9 cellular contexts compared by ENCODE assay signal in the genomic region with DNA sequence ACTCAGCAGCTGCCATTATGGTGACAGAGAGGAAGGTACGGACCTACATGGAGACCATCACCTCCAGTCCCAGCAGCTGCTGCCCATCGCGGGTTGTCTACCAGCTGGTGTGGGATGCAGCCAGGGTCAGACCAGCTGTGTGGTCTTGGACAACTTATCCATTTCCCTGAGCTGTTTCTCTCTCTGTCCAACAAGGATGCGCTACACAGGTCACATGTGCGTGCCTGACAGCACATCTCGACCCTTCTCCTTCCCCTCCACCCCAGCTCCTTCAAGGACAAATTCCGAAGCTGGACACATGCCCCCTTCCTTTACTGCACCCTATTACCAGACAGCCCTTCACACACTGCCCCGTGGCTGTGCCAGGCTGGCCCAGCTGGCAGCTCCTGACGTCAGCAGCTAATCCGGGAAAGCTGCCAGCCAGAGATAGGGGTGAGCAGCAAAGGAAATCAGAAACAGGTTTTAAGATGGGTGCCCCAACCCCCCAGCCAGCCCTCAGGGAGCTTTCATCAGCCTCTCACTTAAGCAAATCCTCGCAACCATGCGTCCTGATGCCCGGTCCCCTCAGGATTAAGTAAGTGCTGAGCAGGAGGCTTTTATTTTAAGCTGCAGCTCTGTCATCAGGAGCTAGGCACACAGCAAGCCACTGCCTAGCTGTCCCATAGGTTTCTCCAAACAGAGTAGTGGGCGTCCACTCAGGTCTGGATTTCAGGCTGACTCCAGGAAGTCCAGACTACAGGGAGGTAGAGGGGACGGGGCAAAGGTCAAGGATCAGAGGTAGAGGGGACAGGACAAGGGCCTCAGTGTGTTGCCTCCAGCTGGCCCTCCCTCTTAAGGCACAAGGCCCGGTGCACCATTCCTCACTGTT. TPM values are rescaled to one million over a fixed set of nuclear protein-coding genes. Genes with fewer than 3 reads are reported as not detected.
A peak's percentile ranks its signal among the peaks of the same experiment; 100 is the strongest.
DNase-seq lines count a peak whose midpoint lies in the region; ATAC-seq and TF ChIP-seq lines count a peak whose summit lies in the region.
"Had no signal": no experiment of that assay in that cellular context is flagged by ENCODE, and none has a peak within 500 bp of the region (broad histone marks: within the 10 kb centered on the region; RNA-seq: fewer than 3 reads in every experiment).

No MANE protein-coding gene starts in this region.

- H3K4me1 Mint-ChIP-seq in activated T-cell treated with anti-CD3 and anti-CD28 coated beads, Interleukin-2, amount 50 U/mL, for 4 hours (ENCODE audit: low read depth), result peaks cover 7% of the 10 kb centered on the region

- H3K4me1 ChIP-seq in GM23248 (ENCODE audit: insufficient read depth), result peaks cover 12% of the 10 kb centered on the region
- peaks cover 10 to 16% of the 10 kb centered on the region in 2 experiments; a peak in 2 of 4 replicates for H3K4me1 ChIP-seq in SK-N-SH (ENCODE audit: control insufficient read depth in 1 of 2, insufficient read depth in 2 of 2, low read depth in 1 of 2, low read length in 1 of 2)

- ATAC-seq in sciatic nerve (peak; percentile 35), GM19467 (IDR thresholded peaks at IDR 0.05; ENCODE audit: unreplicated experiment) (no peak), GM21825 (IDR thresholded peaks at IDR 0.05; ENCODE audit: unreplicated experiment) (no peak)
- no peak for ATAC-seq in activated T-cell treated with anti-CD3 and anti-CD28 coated beads, Interleukin-2, amount 50 U/mL, for 4 hours

- H3F3A ChIP-seq in GM23248 (ENCODE audit: insufficient read depth) (no peaks in the 10 kb centered on the region), SK-N-SH (replicated peaks; ENCODE audit: insufficient read depth) (no peaks in the 10 kb centered on the region)

- H3K9me2 ChIP-seq in GM23248 (ENCODE audit: insufficient read depth) (no peaks in the 10 kb centered on the region), SK-N-SH (no peaks in the 10 kb centered on the region)

- no peak for TF ChIP-seq CTCF in SK-N-SH (IDR thresholded peaks at IDR 0.05)

- peak overlapping the region; percentile 46 for H3K4me2 ChIP-seq in GM23248 (ENCODE audit: unreplicated experiment)
- H3K4me2 ChIP-seq in SK-N-SH, result peak overlapping the region; percentile 33

- H3K4me3 ChIP-seq in GM23248 (no peak overlapping the region), SK-N-SH (ENCODE audit: low read depth in 2 of 2, low read length in 1 of 2) (no peak overlapping the region)

- H3K79me2 ChIP-seq in GM23248 (ENCODE audit: insufficient read depth) (no peaks in the 10 kb centered on the region), SK-N-SH (ENCODE audit: insufficient read depth) (no peaks in the 10 kb centered on the region)

- H4K20me1 ChIP-seq in GM23248 (ENCODE audit: insufficient read depth) (no peaks in the 10 kb centered on the region), SK-N-SH (ENCODE audit: insufficient read depth) (no peaks in the 10 kb centered on the region)

- POLR2A ChIA-PET in SK-N-SH (lab: Yijun Ruan, JAX), result interaction anchor here (0.8 to 3.0 kb wide), 5 partner anchors 20 to 116 kb away, joined by 3 to 15 read pairs (median 4); a partner anchor contains a TSS

- no peaks in the 10 kb centered on the region for H3K36me3 ChIP-seq in GM23248 (ENCODE audit: low read depth)
- H3K36me3 ChIP-seq in SK-N-SH (replicated peaks in 1 of 2; ENCODE audit: control insufficient read depth in 1 of 2, insufficient read depth in 2 of 2, low read length in 1 of 2), result peaks cover 0 to 6% of the 10 kb centered on the region in 2 experiments

- H3K9me3 ChIP-seq in GM23248 (ENCODE audit: low read depth) (no peaks in the 10 kb centered on the region), SK-N-SH (no peaks in the 10 kb centered on the region)

- H2AFZ ChIP-seq in GM23248 (peak overlapping the region; percentile 43), SK-N-SH (ENCODE audit: low read depth) (peak overlapping the region; percentile 22; the same call in 1 of the 2 replicates)

- DNase-seq in GM23248 (peak; percentile 82), SK-N-SH (peak; percentile 81), head of caudate nucleus (peak; percentile 72 to 97 (median 90)), sciatic nerve (ENCODE audit: low spot score) (peak; percentile 80), NCI-H2029 (lab: John Stamatoyannopoulos, UW) (no peak)
- DNase-seq in activated T-cell treated with anti-CD3 and anti-CD28 coated beads, Interleukin-2, amount 50 U/mL, for 4 hours, result no peak

- in situ Hi-C loops in GM23248 (cut with MboI), result loop anchor here (10.0 kb wide), 1 partner anchor 113 kb away; no protein-coding TSS in a partner anchor

- TF ChIP-seq EP300 in SK-N-SH (IDR thresholded peaks at IDR 0.05; ENCODE audit: borderline replicate concordance in 1 of 2, low read depth in 1 of 2, low read length in 1 of 2), result peak in 1 of 2 experiments; percentile 70; a peak in 1 of 4 replicates

- no peaks in the 10 kb centered on the region for H3K27me3 ChIP-seq in GM23248 (replicated peaks; ENCODE audit: insufficient read depth)
- no peaks in the 10 kb centered on the region for H3K27me3 ChIP-seq in SK-N-SH (ENCODE audit: insufficient read depth)

- intact Hi-C loops in head of caudate nucleus (cut with DNase I), result loop anchor here (5.0 kb wide), 1 partner anchor 125 kb away; no protein-coding TSS in a partner anchor
- intact Hi-C loops in sciatic nerve (cut with DNase I), result loop anchor here (5.0 kb wide), 1 partner anchor 115 kb away; no protein-coding TSS in a partner anchor

- TF ChIP-seq RAD21 in SK-N-SH (IDR thresholded peaks at IDR 0.05; ENCODE audit: low read length), result no peak

- no peak overlapping the region for H3K4me3 Mint-ChIP-seq in activated T-cell treated with anti-CD3 and anti-CD28 coated beads, Interleukin-2, amount 50 U/mL, for 4 hours

- CTCF ChIA-PET in SK-N-SH (lab: Yijun Ruan, JAX), result interaction anchor here (0.9 to 5.7 kb wide), 7 partner anchors 34 to 479 kb away, joined by 3 to 69 read pairs (median 6); a partner anchor contains a TSS

- H3K9ac ChIP-seq in GM23248, result peak overlapping the region; percentile 29; the same call in 1 of the 2 replicates
- H3K9ac ChIP-seq in SK-N-SH, result no peak overlapping the region

- H3K36me3 Mint-ChIP-seq in activated T-cell treated with anti-CD3 and anti-CD28 coated beads, Interleukin-2, amount 50 U/mL, for 4 hours (ENCODE audit: insufficient read depth), result peaks cover 5% of the 10 kb centered on the region

- no peaks in the 10 kb centered on the region for H3K27me3 Mint-ChIP-seq in activated T-cell treated with anti-CD3 and anti-CD28 coated beads, Interleukin-2, amount 50 U/mL, for 4 hours (ENCODE audit: low read depth)

- H3K27ac ChIP-seq in GM23248, result 0 out of 2 replicates have a peak overlapping the region, but pooled peaks have one; percentile 16
- peak overlapping the region; percentile 62 to 90; a peak in 3 of 4 replicates for H3K27ac ChIP-seq in SK-N-SH (ENCODE audit: low read depth in 2 of 2, low read length in 1 of 2)
- H3K27ac ChIP-seq: HL-60 had no signal

- WGBS in GM23248 (ENCODE audit: low coverage in 1 of 2, low lambda C conversion rate in 2 of 2, missing lambda C conversion rate in 2 of 2), 2 experiments, result 28 to 29% methylated on average over 16 of the region's 16 CpGs
- WGBS in SK-N-SH (ENCODE audit: low lambda C conversion rate), result 34% methylated on average over 9 of the region's 16 CpGs

- H3K9me3 Mint-ChIP-seq in activated T-cell treated with anti-CD3 and anti-CD28 coated beads, Interleukin-2, amount 50 U/mL, for 4 hours, result no peaks in the 10 kb centered on the region

TF ChIP-seq in SK-N-SH, 30 proteins besides CTCF, POLR2A, EP300 and RAD21 (continues in another document):
- TF ChIP-seq NFIC (IDR thresholded peaks at IDR 0.05; ENCODE audit: borderline replicate concordance), result peak; percentile 68
- TF ChIP-seq FOXJ3 (CRISPR knock-in tag; IDR thresholded peaks at IDR 0.05), result 0 out of 2 replicates have a peak, but pooled peaks have one; percentile 24
- TF ChIP-seq, protein P1, sequence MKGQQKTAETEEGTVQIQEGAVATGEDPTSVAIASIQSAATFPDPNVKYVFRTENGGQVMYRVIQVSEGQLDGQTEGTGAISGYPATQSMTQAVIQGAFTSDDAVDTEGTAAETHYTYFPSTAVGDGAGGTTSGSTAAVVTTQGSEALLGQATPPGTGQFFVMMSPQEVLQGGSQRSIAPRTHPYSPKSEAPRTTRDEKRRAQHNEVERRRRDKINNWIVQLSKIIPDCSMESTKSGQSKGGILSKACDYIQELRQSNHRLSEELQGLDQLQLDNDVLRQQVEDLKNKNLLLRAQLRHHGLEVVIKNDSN (IDR thresholded peaks at IDR 0.05; ENCODE audit: borderline replicate concordance, low read depth), result no peak; the same call in 1 of the 2 replicates
- no peak for TF ChIP-seq SMC3 (IDR thresholded peaks at IDR 0.05; ENCODE audit: low read depth, low read length)
- TF ChIP-seq CHD2 (IDR thresholded peaks at IDR 0.05; ENCODE audit: low read length, partially characterized antibody), result peak; percentile 64
- peak; percentile 88 for TF ChIP-seq TCF12 (IDR thresholded peaks at IDR 0.05)
- TF ChIP-seq, protein P2, sequence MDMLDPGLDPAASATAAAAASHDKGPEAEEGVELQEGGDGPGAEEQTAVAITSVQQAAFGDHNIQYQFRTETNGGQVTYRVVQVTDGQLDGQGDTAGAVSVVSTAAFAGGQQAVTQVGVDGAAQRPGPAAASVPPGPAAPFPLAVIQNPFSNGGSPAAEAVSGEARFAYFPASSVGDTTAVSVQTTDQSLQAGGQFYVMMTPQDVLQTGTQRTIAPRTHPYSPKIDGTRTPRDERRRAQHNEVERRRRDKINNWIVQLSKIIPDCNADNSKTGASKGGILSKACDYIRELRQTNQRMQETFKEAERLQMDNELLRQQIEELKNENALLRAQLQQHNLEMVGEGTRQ (IDR thresholded peaks at IDR 0.05; ENCODE audit: borderline replicate concordance, low read depth, low read length), result no peak
- TF ChIP-seq GATA2 (CRISPR knock-in tag; IDR thresholded peaks at IDR 0.05), result 0 out of 2 replicates have a peak, but pooled peaks have one; percentile 7
- TF ChIP-seq MEF2A (IDR thresholded peaks at IDR 0.05; ENCODE audit: borderline replicate concordance, low read depth), result no peak
- TF ChIP-seq GABPA (IDR thresholded peaks at IDR 0.05; ENCODE audit: low read depth), result no peak

RNA-seq across cellular contexts. Expression of a gene that starts 20.3 kb away (rescaled TPM):
- total RNA-seq in GM23248 (2014; rRNA removed; shearing (Covaris generic)), result 4.2 and 4.6 TPM in 2 replicates
- polyA plus RNA-seq in GM23248 (2016; fragmentation: Nextera tagmentation; extraction: Ambion mirVana), result 2.2 and 2.8 TPM in 2 replicates
- 3.6 and 5.0 TPM in 2 replicates for polyA plus RNA-seq in SK-N-SH (2012; rRNA removed)
- 2.1 and 3.2 TPM in 2 replicates for polyA plus RNA-seq in SK-N-SH (2012; cell fraction: cytosol; rRNA removed)
- 4.8 and 5.6 TPM in 2 replicates for polyA plus RNA-seq in SK-N-SH (2012; cell fraction: nucleus; rRNA removed)
- total RNA-seq in sciatic nerve, result 36.5 TPM
- 1 to 10 TPM; 2.9 to 3.6 (median 3.0) TPM for total RNA-seq in activated T-cell treated with anti-CD3 and anti-CD28 coated beads, Interleukin-2, amount 50 U/mL, for 4 hours

RNA-seq across cellular contexts. Expression of a gene that starts 44.6 kb away (rescaled TPM):
- total RNA-seq in GM23248 (2014; rRNA removed; shearing (Covaris generic)), result 29.0 and 35.7 TPM in 2 replicates
- polyA plus RNA-seq in GM23248 (2016; fragmentation: Nextera tagmentation; extraction: Ambion mirVana) (29.6 and 31.1 TPM in 2 replicates), SK-N-SH (2012; rRNA removed) (6.2 and 8.3 TPM in 2 replicates)
- polyA plus RNA-seq in SK-N-SH (2012; cell fraction: cytosol; rRNA removed), result 5.0 and 7.3 TPM in 2 replicates
- polyA plus RNA-seq in SK-N-SH (2012; cell fraction: nucleus; rRNA removed), result 7.2 and 8.6 TPM in 2 replicates
- total RNA-seq in sciatic nerve, result 67.7 TPM
- total RNA-seq in activated T-cell treated with anti-CD3 and anti-CD28 coated beads, Interleukin-2, amount 50 U/mL, for 4 hours, result 10 to 100 TPM; 56.4 to 69.6 (median 61.0) TPM

Comparison
In these comparisons a context has a peak if more than half of its experiments do, and no peak if none do; other contexts are left out.
1. DNase-seq: peak in GM23248 (single experiment), SK-N-SH (single experiment), head of caudate nucleus (42 of 42) and sciatic nerve (single experiment); none in activated T-cell treated with anti-CD3 and anti-CD28 coated beads, Interleukin-2, amount 50 U/mL, for 4 hours (single experiment) and NCI-H2029 (single experiment).